8 cellular contexts compared by ENCODE assay signal in the genomic region with DNA sequence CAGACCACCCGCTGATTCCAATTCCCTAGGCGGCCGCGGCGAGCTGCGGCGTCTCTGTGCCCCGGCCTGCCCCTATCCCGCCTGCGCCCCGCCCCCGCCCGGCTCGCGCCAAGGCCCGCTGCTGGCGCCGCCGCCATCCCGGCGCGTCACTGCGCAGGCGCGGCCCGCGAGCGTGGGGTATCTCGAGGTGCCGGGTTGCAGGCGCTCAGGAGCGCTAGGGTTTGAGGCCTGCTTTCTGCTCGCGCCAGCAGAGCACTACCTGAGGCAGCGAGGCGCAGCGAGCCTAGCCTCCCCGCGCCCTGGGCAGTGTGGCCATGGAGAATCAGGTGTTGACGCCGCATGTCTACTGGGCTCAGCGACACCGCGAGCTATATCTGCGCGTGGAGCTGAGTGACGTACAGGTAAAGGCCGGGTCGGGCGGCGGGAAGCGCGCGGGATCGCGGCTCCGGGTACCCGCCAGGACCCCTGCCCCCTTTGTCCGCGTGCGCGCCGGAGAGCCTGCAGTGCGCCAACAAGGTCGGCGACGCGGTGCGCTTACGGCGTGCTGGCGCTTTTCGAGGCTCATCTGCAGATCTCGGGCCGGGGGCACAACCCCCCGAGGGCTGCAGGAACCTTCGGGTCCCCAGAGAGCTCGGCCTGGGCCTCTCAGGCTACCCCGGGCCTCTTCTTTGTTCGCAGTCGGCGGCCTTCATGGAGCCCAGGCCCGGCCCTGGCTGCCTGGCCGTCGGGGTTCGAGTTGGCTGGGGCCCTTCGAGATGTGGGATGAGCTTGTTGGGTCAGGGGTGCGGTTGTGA. TPM values are rescaled to one million over a fixed set of nuclear protein-coding genes. Genes with fewer than 3 reads are reported as not detected.
DNase-seq lines count a peak whose midpoint lies in the region; ATAC-seq and TF ChIP-seq lines count a peak whose summit lies in the region.

A gene with protein sequence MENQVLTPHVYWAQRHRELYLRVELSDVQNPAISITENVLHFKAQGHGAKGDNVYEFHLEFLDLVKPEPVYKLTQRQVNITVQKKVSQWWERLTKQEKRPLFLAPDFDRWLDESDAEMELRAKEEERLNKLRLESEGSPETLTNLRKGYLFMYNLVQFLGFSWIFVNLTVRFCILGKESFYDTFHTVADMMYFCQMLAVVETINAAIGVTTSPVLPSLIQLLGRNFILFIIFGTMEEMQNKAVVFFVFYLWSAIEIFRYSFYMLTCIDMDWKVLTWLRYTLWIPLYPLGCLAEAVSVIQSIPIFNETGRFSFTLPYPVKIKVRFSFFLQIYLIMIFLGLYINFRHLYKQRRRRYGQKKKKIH (plus strand): TSS at position 146 of the 794 bp plus-strand sequence. CDS start 169 bp downstream, at position 315.

- H3K27ac Mint-ChIP-seq in T-helper 1 cell treated with Interleukin-12 subunit alpha and Interleukin-12 subunit beta and Interleukin-4 antibody, amounts not matched to agents 30 μg/mL and 1 μg/mL, for 36 hours: peak within 1 kb of the TSS; percentile 83

- peak; percentile 56 for TF ChIP-seq POLR2A in prostate gland (IDR thresholded peaks at IDR 0.05)

- H3K27me3 ChIP-seq in left ventricle myocardium inferior (ENCODE audit: low read depth) (no peaks in the 10 kb centered on the region), prostate gland (replicated peaks; ENCODE audit: insufficient read depth) (no peaks in the 10 kb centered on the region)

- ATAC-seq in HG02678 (IDR thresholded peaks at IDR 0.05; ENCODE audit: unreplicated experiment): peak; percentile 80

- H3K27ac ChIP-seq in left ventricle myocardium inferior (replicated peaks): peak within 1 kb of the TSS; percentile 81
- peak within 1 kb of the TSS; percentile 69 to 73 for H3K27ac ChIP-seq in prostate gland

- DNase-seq in GM12865 (ENCODE audit: low read depth) (peak; percentile 93), NCI-H146 treated with DMSO at 0.1 percent for 48 hours (lab: John Stamatoyannopoulos, UW; ENCODE audit: unreplicated experiment) (peak; percentile 47), amniotic epithelial cell (ENCODE audit: low read depth) (peak; percentile 56), left ventricle myocardium inferior (peak; percentile 88), prostate gland (ENCODE audit: low spot score) (peak; percentile 72), ureter (ENCODE audit: low spot score) (peak; percentile 81)

- H3K27me3 Mint-ChIP-seq in T-helper 1 cell treated with Interleukin-12 subunit alpha and Interleukin-12 subunit beta and Interleukin-4 antibody, amounts not matched to agents 30 μg/mL and 1 μg/mL, for 36 hours (ENCODE audit: low read depth): peaks cover 3% of the 10 kb centered on the region

- intact Hi-C loops in left ventricle myocardium inferior (cut with micrococcal nuclease) (no loop called here), prostate gland (cut with DNase I) (no loop called here)

- no peaks in the 10 kb centered on the region for H3K36me3 Mint-ChIP-seq in T-helper 1 cell treated with Interleukin-12 subunit alpha and Interleukin-12 subunit beta and Interleukin-4 antibody, amounts not matched to agents 30 μg/mL and 1 μg/mL, for 36 hours (ENCODE audit: low read depth)

- TF ChIP-seq CTCF in GM12865 (IDR thresholded peaks at IDR 0.05; ENCODE audit: insufficient read depth, low read depth, low read length, missing control alignments) (no peak), left ventricle myocardium inferior (IDR thresholded peaks at IDR 0.05; ENCODE audit: borderline replicate concordance) (peak; percentile 16), prostate gland (IDR thresholded peaks at IDR 0.05) (no peak)

- under 1% methylated on average over 76 of the region's 88 CpGs for WGBS in prostate gland

- H3K4me1 Mint-ChIP-seq in T-helper 1 cell treated with Interleukin-12 subunit alpha and Interleukin-12 subunit beta and Interleukin-4 antibody, amounts not matched to agents 30 μg/mL and 1 μg/mL, for 36 hours (ENCODE audit: low read depth): peaks cover 20% of the 10 kb centered on the region

- H3K9me3 Mint-ChIP-seq in T-helper 1 cell treated with Interleukin-12 subunit alpha and Interleukin-12 subunit beta and Interleukin-4 antibody, amounts not matched to agents 30 μg/mL and 1 μg/mL, for 36 hours: no peaks in the 10 kb centered on the region

- H3K4me1 ChIP-seq in left ventricle myocardium inferior: peaks cover 35% of the 10 kb centered on the region
- peaks cover 16% of the 10 kb centered on the region for H3K4me1 ChIP-seq in prostate gland (replicated peaks)

- peak within 1 kb of the TSS; percentile 83 for H3K4me3 Mint-ChIP-seq in T-helper 1 cell treated with Interleukin-12 subunit alpha and Interleukin-12 subunit beta and Interleukin-4 antibody, amounts not matched to agents 30 μg/mL and 1 μg/mL, for 36 hours

- H3K9me3 ChIP-seq in left ventricle myocardium inferior (replicated peaks): no peaks in the 10 kb centered on the region
- no peaks in the 10 kb centered on the region for H3K9me3 ChIP-seq in prostate gland

- H3K36me3 ChIP-seq in left ventricle myocardium inferior (no peaks in the 10 kb centered on the region), prostate gland (no peaks in the 10 kb centered on the region)

- peak within 1 kb of the TSS; percentile 98 for H3K4me3 ChIP-seq in GM12865 (ENCODE audit: low read depth, low read length)
- H3K4me3 ChIP-seq in left ventricle myocardium inferior: peak within 1 kb of the TSS; percentile 99
- peak within 1 kb of the TSS; percentile 67 to 69 for H3K4me3 ChIP-seq in prostate gland

RNA-seq across cellular contexts. Expression of the gene that starts here (rescaled TPM):
- 8.9 TPM for total RNA-seq in left ventricle myocardium inferior
- total RNA-seq in prostate gland: 10 to 100 TPM; 41.6 to 91.4 TPM
- total RNA-seq in ureter: 107 TPM

Comparison
In these comparisons a context has a peak if more than half of its experiments do, and no peak if none do; other contexts are left out.
1. Peak in every context shown above with its lines: DNase-seq, ATAC-seq, H3K4me3 ChIP-seq and H3K27ac ChIP-seq.